In the genomic region with DNA sequence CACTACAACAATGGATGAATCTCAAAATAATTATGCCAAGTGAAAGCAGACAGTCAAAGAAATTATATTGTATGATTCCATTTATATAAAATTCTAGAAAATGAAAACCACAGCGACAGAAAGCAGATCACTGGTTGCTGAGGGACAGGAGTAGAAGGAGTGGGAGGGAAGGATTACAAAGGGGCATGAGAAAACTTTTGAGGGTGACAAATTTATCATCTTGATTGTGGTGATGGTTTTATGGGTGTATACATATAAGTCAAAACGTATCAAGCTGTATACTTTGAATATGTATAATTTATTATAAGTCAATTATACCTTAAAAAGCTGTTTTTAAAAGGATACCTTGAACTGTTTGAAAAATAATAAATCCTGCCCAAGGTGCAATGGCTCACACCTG, we compare ENCODE assay signal across 28 cellular contexts.
"Had no signal": no experiment of that assay in that cellular context is flagged by ENCODE, and none has a peak within 500 bp of the region (broad histone marks: within the 10 kb centered on the region; RNA-seq: fewer than 3 reads in every experiment).

No MANE protein-coding gene starts in this region.

- H3K4me1 Mint-ChIP-seq: nephron progenitor cell, neural progenitor cell had no signal

- H3K4me3 ChIP-seq: left lung, lower lobe of right lung, neural progenitor cell, ovary, right atrium auricular region, right lobe of liver, suprapubic skin, thoracic aorta, tibial artery, upper lobe of right lung had no signal

- H3K27me3 ChIP-seq: left lung, neural progenitor cell, neutrophil, ovary, right atrium auricular region, right lobe of liver, suprapubic skin, tibial artery, upper lobe of right lung had no signal

- H3K4me1 ChIP-seq: left lung, lower lobe of right lung, neural progenitor cell, right lobe of liver, suprapubic skin, upper lobe of right lung had no signal

- H2AFZ ChIP-seq: neural progenitor cell had no signal

- H3K9me3 ChIP-seq: left lung, lower lobe of right lung, neutrophil, ovary, right atrium auricular region, right lobe of liver, suprapubic skin, thoracic aorta, tibial artery, upper lobe of right lung had no signal

- H3K9ac ChIP-seq: neural progenitor cell had no signal

- H3K36me3 ChIP-seq: ovary, right atrium auricular region, right lobe of liver, thoracic aorta had no signal

- H3K4me2 ChIP-seq: neural progenitor cell had no signal

- H3K27me3 Mint-ChIP-seq: naive B cell; progenitor cell of endocrine pancreas; stimulated activated naive CD8-positive, alpha-beta T cell treated with anti-CD3 and anti-CD28 coated beads, Interleukin-15, Interleukin-2, amounts not matched to agents 100 ng/mL and 50 ng/mL, for 24 hours had no signal

- H3K4me3 Mint-ChIP-seq: immature natural killer cell; naive B cell; natural killer cell; nephron progenitor cell; neural progenitor cell; stimulated activated naive CD8-positive, alpha-beta T cell treated with anti-CD3 and anti-CD28 coated beads, Interleukin-15, Interleukin-2, amounts not matched to agents 100 ng/mL and 50 ng/mL, for 24 hours had no signal

- ATAC-seq: left colon, left lung, lower lobe of right lung, natural killer cell, right lobe of liver, upper lobe of right lung had no signal

- H3K9me3 Mint-ChIP-seq: immature natural killer cell; naive B cell; natural killer cell; neural progenitor cell; stimulated activated naive CD8-positive, alpha-beta T cell treated with anti-CD3 and anti-CD28 coated beads, Interleukin-15, Interleukin-2, amounts not matched to agents 100 ng/mL and 50 ng/mL, for 24 hours had no signal

- H3K27ac Mint-ChIP-seq: neural progenitor cell; progenitor cell of endocrine pancreas; stimulated activated naive CD8-positive, alpha-beta T cell treated with anti-CD3 and anti-CD28 coated beads, Interleukin-15, Interleukin-2, amounts not matched to agents 100 ng/mL and 50 ng/mL, for 24 hours had no signal

- DNase-seq: hypothalamus; immature natural killer cell; kidney; left colon; left lung; lower lobe of right lung; mammary epithelial cell; naive B cell; natural killer cell; nephron progenitor cell; occipital lobe; ovary; right lobe of liver; stimulated activated CD4-positive, alpha-beta T cell treated with anti-CD3 and anti-CD28 coated beads, Interleukin-12 subunit alpha, Interleukin-12 subunit beta, amount 100 ng/mL, for 4 hours; stimulated activated CD4-positive, alpha-beta T cell treated with anti-CD3 and anti-CD28 coated beads, Interleukin-15, amount 100 ng/mL, for 24 hours; stimulated activated CD4-positive, alpha-beta T cell treated with anti-CD3 and anti-CD28 coated beads, Interleukin-2, amount 100 ng/mL, for 24 hours; stimulated activated CD4-positive, alpha-beta T cell treated with anti-CD3 and anti-CD28 coated beads, Interleukin-4, amount 100 ng/mL, for 1 hour; stimulated activated naive CD4-positive, alpha-beta T cell; tibial artery; trophoblast cell; upper lobe of right lung had no signal

- H3K27ac ChIP-seq: left lung, lower lobe of right lung, neural progenitor cell, neutrophil, ovary, right atrium auricular region, right lobe of liver, suprapubic skin, thoracic aorta, tibial artery, upper lobe of right lung had no signal

- H3K36me3 Mint-ChIP-seq: natural killer cell had no signal
